In the genomic region with DNA sequence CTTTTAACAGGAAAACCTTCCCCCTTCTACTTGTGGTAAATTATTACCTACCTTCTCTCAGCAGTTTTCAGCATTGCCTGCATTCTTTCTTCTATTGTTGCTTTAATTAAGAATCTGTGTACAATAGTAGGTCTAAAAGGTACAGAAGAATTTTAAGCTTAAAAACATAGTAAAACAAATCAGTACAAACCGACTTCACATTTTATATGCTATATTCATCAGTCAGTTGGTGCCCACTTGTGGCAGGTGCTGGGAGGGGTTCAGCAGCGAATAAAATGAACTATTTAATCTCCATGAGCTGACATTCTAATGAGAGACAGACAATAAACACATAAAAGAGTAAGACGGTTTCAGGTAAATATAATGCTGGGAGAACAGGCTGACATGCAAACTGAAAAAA, we compare ENCODE assay signal across 9 cellular contexts.
DNase-seq lines count a peak whose midpoint lies in the region; ATAC-seq, FAIRE-seq and TF ChIP-seq lines count a peak whose summit lies in the region.
"Had no signal": no experiment of that assay in that cellular context is flagged by ENCODE, and none has a peak within 500 bp of the region (broad histone marks: within the 10 kb centered on the region; RNA-seq: fewer than 3 reads in every experiment).

No MANE protein-coding gene starts in this region.

- DNase-seq in activated naive CD4-positive, alpha-beta T cell treated with Interleukin-2 at 50 U/mL for 16 hours, result peak; percentile 34
- no peak for DNase-seq in activated naive CD4-positive, alpha-beta T cell treated with anti-CD3 and anti-CD28 coated beads, Interleukin-2, amount 50 U/mL, for 72 hours (ENCODE audit: low spot score in 2 of 2)
- DNase-seq in PC-3 (peak; percentile 26), esophagus muscularis mucosa (ENCODE audit: extremely low spot score) (no peak), uterus (no peak), H54 (ENCODE audit: insufficient read length, low spot score) (no peak), NCI-H2107 (lab: John Stamatoyannopoulos, UW) (no peak)
- peak; percentile 20 for DNase-seq in stimulated activated CD4-positive, alpha-beta T cell treated with anti-CD3 and anti-CD28 coated beads, Interleukin-4, amount 100 ng/mL, for 24 hours

- TF ChIP-seq CTCF in PC-3 (conservative IDR thresholded peaks at IDR 0.05; ENCODE audit: low read depth, low read length) (peak; percentile 66), esophagus muscularis mucosa (IDR thresholded peaks at IDR 0.05) (peak; percentile 65 to 87 (median 77)), uterus (IDR thresholded peaks at IDR 0.05) (peak in 2 of 4 experiments; percentile 10 to 13)

- no peaks in the 10 kb centered on the region for H3K9me2 ChIP-seq in PC-3 (replicated peaks; ENCODE audit: low read length)

- no peak for ATAC-seq in activated naive CD4-positive, alpha-beta T cell treated with anti-CD3 and anti-CD28 coated beads, Interleukin-2, amount 50 U/mL, for 72 hours
- ATAC-seq in PC-3, result no peak

- H3K4me3 ChIP-seq in PC-3 (ENCODE audit: low read length) (no peak overlapping the region), esophagus muscularis mucosa (no peak overlapping the region), uterus (no peak overlapping the region)

- TF ChIP-seq EP300 in esophagus muscularis mucosa (IDR thresholded peaks at IDR 0.05), result no peak

- no peak overlapping the region for H3K9ac ChIP-seq in PC-3 (ENCODE audit: low read length)

- no peaks in the 10 kb centered on the region for H3K79me2 ChIP-seq in PC-3 (ENCODE audit: low read length)

- TF ChIP-seq POLR2A in esophagus muscularis mucosa (IDR thresholded peaks at IDR 0.05; ENCODE audit: low read depth) (no peak), uterus (IDR thresholded peaks at IDR 0.05) (no peak), H54 (IDR thresholded peaks at IDR 0.05; ENCODE audit: low read depth, low read length) (no peak)

- WGBS in esophagus muscularis mucosa, result 37% methylated on average over 3 of the region's 3 CpGs

- no peak overlapping the region for H3K27ac Mint-ChIP-seq in activated naive CD4-positive, alpha-beta T cell treated with anti-CD3 and anti-CD28 coated beads, Interleukin-2, amount 50 U/mL, for 72 hours
- H3K27ac Mint-ChIP-seq: T-helper 2 cell treated with Interferon-gamma antibody and Interleukin-4, amounts not matched to agents 5 μg/mL and 100 μg/mL, for 36 hours had no signal

- POLR2A ChIA-PET in PC-3 (lab: Charles Lee; ENCODE audit: unreplicated experiment), result no interaction called here

- H3K4me1 ChIP-seq in PC-3 (ENCODE audit: insufficient read depth, low read length) (peaks cover 15% of the 10 kb centered on the region), esophagus muscularis mucosa (peaks cover 6 to 55% (median 41%) of the 10 kb centered on the region in 4 donors), uterus (no peaks in the 10 kb centered on the region)

- H3K36me3 ChIP-seq in PC-3 (ENCODE audit: low read depth, low read length), result no peaks in the 10 kb centered on the region; the same call in none of the 2 replicates
- peaks cover 0 to 43% (median 19%) of the 10 kb centered on the region in 4 donors for H3K36me3 ChIP-seq in esophagus muscularis mucosa
- no peaks in the 10 kb centered on the region for H3K36me3 ChIP-seq in uterus

- no TSS peak for BruUV-seq in PC-3 (replicated peaks; lab: Mats Ljungman, UMichigan)

- H3K36me3 Mint-ChIP-seq in activated naive CD4-positive, alpha-beta T cell treated with anti-CD3 and anti-CD28 coated beads, Interleukin-2, amount 50 U/mL, for 72 hours, result peaks cover 12 to 15% of the 10 kb centered on the region in 2 donors

- intact Hi-C loops in PC-3 (cut with micrococcal nuclease), result loop anchor here (5.0 to 10.0 kb wide), 3 partner anchors 156 to 253 kb away; no protein-coding TSS in a partner anchor
- intact Hi-C loops in esophagus muscularis mucosa (cut with DNase I), result loop anchor here (5.0 kb wide), 1 partner anchor 156 kb away; no protein-coding TSS in a partner anchor
- intact Hi-C loops in uterus (cut with DNase I; ENCODE audit: low total_unique reads), result no loop called here

- H3K27me3 ChIP-seq in PC-3 (ENCODE audit: low read length) (no peaks in the 10 kb centered on the region), esophagus muscularis mucosa (no peaks in the 10 kb centered on the region), uterus (no peaks in the 10 kb centered on the region)

- H3K9me3 ChIP-seq in PC-3 (ENCODE audit: low read length), result no peaks in the 10 kb centered on the region
- H3K9me3 ChIP-seq in esophagus muscularis mucosa, result no peaks in the 10 kb centered on the region
- no peaks in the 10 kb centered on the region for H3K9me3 ChIP-seq in uterus

- no peaks in the 10 kb centered on the region for H4K20me1 ChIP-seq in PC-3 (ENCODE audit: low read length)

- no peak for FAIRE-seq in H54 (lab: Jason Lieb, UNC)

- H3K27ac ChIP-seq in PC-3 (ENCODE audit: low read length) (no peak overlapping the region), esophagus muscularis mucosa (replicated peaks in 1 of 4) (peak overlapping the region; percentile 40 to 66 (median 62)), uterus (no peak overlapping the region)

- no peak overlapping the region for H2AFZ ChIP-seq in PC-3 (ENCODE audit: low read length)

- no peaks in the 10 kb centered on the region for H3K9me3 Mint-ChIP-seq in activated naive CD4-positive, alpha-beta T cell treated with anti-CD3 and anti-CD28 coated beads, Interleukin-2, amount 50 U/mL, for 72 hours
- H3K9me3 Mint-ChIP-seq: T-helper 2 cell treated with Interferon-gamma antibody and Interleukin-4, amounts not matched to agents 5 μg/mL and 100 μg/mL, for 36 hours had no signal

- no peak overlapping the region for H3K4me2 ChIP-seq in PC-3 (ENCODE audit: low read length)

- no peaks in the 10 kb centered on the region for H3F3A ChIP-seq in PC-3 (ENCODE audit: low read length, unreplicated experiment)

- CTCF ChIA-PET in PC-3 (lab: Charles Lee), result interaction anchor here (0.6 to 1.0 kb wide), 2 partner anchors 68 to 153 kb away, joined by 3 read pairs; partner anchors contain the start of gene EPM2A

Comparison
In these comparisons a context has a peak if more than half of its experiments do, and no peak if none do; other contexts are left out.
1. DNase-seq: peak in activated naive CD4-positive, alpha-beta T cell treated with Interleukin-2 at 50 U/mL for 16 hours (single experiment), PC-3 (single experiment) and stimulated activated CD4-positive, alpha-beta T cell treated with anti-CD3 and anti-CD28 coated beads, Interleukin-4, amount 100 ng/mL, for 24 hours (single experiment); none in activated naive CD4-positive, alpha-beta T cell treated with anti-CD3 and anti-CD28 coated beads, Interleukin-2, amount 50 U/mL, for 72 hours (0 of 2), esophagus muscularis mucosa (single experiment), uterus (0 of 2), H54 (single experiment) and NCI-H2107 (single experiment).
2. H3K27ac ChIP-seq: peak in esophagus muscularis mucosa (4 of 4); none in PC-3 (single experiment) and uterus (0 of 2).